13 cellular contexts compared by ENCODE assay signal in the genomic region with DNA sequence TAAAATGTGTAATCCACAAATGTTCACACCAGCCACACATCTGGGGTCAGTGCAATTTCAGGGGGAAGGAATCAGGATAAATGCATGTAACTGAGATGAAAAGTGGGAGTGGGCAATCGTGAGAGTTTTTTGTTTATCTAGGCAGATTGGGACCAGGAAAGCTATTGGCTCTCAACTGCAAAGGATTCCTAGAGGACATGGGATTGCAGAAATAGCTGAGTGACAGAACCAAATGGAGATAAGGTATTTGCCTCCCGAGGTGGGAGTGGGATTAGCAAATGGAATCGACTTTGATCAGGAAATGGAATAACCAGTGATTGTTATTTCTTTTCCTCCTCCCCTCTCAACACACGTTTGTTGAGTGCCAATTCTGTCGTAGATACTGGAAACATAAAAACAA. TPM values are rescaled to one million over a fixed set of nuclear protein-coding genes. Genes with fewer than 3 reads are reported as not detected.
"Had no signal": no experiment of that assay in that cellular context is flagged by ENCODE, and none has a peak within 500 bp of the region (broad histone marks: within the 10 kb centered on the region; RNA-seq: fewer than 3 reads in every experiment).

No MANE protein-coding gene starts in this region.

- H3K36me3 ChIP-seq: left lung had no signal

- H3K4me3 Mint-ChIP-seq: activated naive CD4-positive, alpha-beta T cell treated with anti-CD3 and anti-CD28 coated beads for 36 hours; activated T-cell treated with anti-CD3 and anti-CD28 coated beads, Interleukin-2, amount 50 U/mL, for 24 hours; naive thymus-derived CD4-positive, alpha-beta T cell had no signal

- H3K9me3 ChIP-seq: body of pancreas, left lung had no signal

- H3K9me3 Mint-ChIP-seq: activated naive CD4-positive, alpha-beta T cell treated with anti-CD3 and anti-CD28 coated beads for 36 hours; activated T-cell treated with anti-CD3 and anti-CD28 coated beads, Interleukin-2, amount 50 U/mL, for 24 hours had no signal

- H3K27me3 Mint-ChIP-seq: naive thymus-derived CD4-positive, alpha-beta T cell had no signal

- H3K27me3 ChIP-seq: body of pancreas, left lung had no signal

- DNase-seq: activated CD4-positive, alpha-beta T cell treated with anti-CD3 and anti-CD28 coated beads, Interleukin-2, amount 50 U/mL, for 48 hours; activated naive CD4-positive, alpha-beta T cell treated with anti-CD3 and anti-CD28 coated beads for 36 hours; activated T-cell treated with anti-CD3 and anti-CD28 coated beads, Interleukin-2, amount 50 U/mL, for 24 hours; erythroblast; kidney; left lung; mammary epithelial cell; naive thymus-derived CD4-positive, alpha-beta T cell; stimulated activated naive CD4-positive, alpha-beta T cell; T-helper 1 cell had no signal

- H3K4me3 ChIP-seq: body of pancreas, dorsolateral prefrontal cortex, left lung had no signal

- ATAC-seq: body of pancreas; left lung; naive thymus-derived CD4-positive, alpha-beta T cell had no signal

RNA-seq across cellular contexts. Expression of a gene that starts 38.9 kb away (rescaled TPM):
- total RNA-seq: activated naive CD4-positive, alpha-beta T cell treated with anti-CD3 and anti-CD28 coated beads for 36 hours; frontal cortex; naive thymus-derived CD4-positive, alpha-beta T cell had no signal
- polyA plus RNA-seq: mammary epithelial cell; naive thymus-derived CD4-positive, alpha-beta T cell had no signal
